36 cellular contexts compared by ENCODE assay signal in genomic region chr7:79035858-79036257, GRCh38.
"Had no signal": no experiment of that assay in that cellular context is flagged by ENCODE, and none has a peak within 500 bp of the region (broad histone marks: within the 10 kb centered on the region; RNA-seq: fewer than 3 reads in every experiment).

No MANE protein-coding gene starts in this region.

- ATAC-seq: activated CD8-positive, alpha-beta T cell treated with anti-CD3 and anti-CD28 coated beads for 36 hours; activated naive CD4-positive, alpha-beta T cell treated with anti-CD3 and anti-CD28 coated beads, Interleukin-2, amount 50 U/mL, for 72 hours; activated T-cell treated with anti-CD3 and anti-CD28 coated beads, Interleukin-2, amount 50 U/mL, for 4 hours; activated T-cell treated with anti-CD3 and anti-CD28 coated beads, Interleukin-2, amount 50 U/mL, for 72 hours; activated T-helper 17 cell treated with anti-CD3 and anti-CD28 coated beads, Interleukin-2, amount 50 U/mL, for 72 hours; body of pancreas had no signal

- H3K4me3 ChIP-seq: adrenal gland, body of pancreas, breast epithelium had no signal

- H3K36me3 ChIP-seq: adrenal gland, brain microvascular endothelial cell, breast epithelium had no signal

- H3K9me3 Mint-ChIP-seq: activated B cell treated with CpG ODN at 0.5 μM for 24 hours; activated CD4-positive, alpha-beta T cell treated with anti-CD3 and anti-CD28 coated beads, Interleukin-2, amount 10 ng/mL, durations not matched to agents 24 days and 14 days; activated naive CD4-positive, alpha-beta T cell treated with anti-CD3 and anti-CD28 coated beads for 36 hours; activated naive CD8-positive, alpha-beta T cell treated with anti-CD3 and anti-CD28 coated beads for 36 hours; activated T-cell treated with anti-CD3 and anti-CD28 coated beads, Interleukin-2, amount 50 U/mL, for 4 hours; activated T-cell treated with anti-CD3 and anti-CD28 coated beads, Interleukin-2, amount 50 U/mL, for 72 hours; activated T-helper 1 cell treated with anti-CD3 and anti-CD28 coated beads, Interleukin-12 subunit alpha, Interleukin-12 subunit beta, Interleukin-2, Interleukin-4 antibody, amounts not matched to agents 30 ng/mL and 10 ng/mL and 1 ng/mL, durations not matched to agents 14 hours and 24 hours and 36 hours; T-helper 1 cell treated with Interleukin-12 subunit alpha and Interleukin-12 subunit beta and Interleukin-4 antibody, amounts not matched to agents 30 μg/mL and 1 μg/mL, for 36 hours; T-helper 2 cell treated with Interferon-gamma antibody and Interleukin-4, amounts not matched to agents 5 μg/mL and 100 μg/mL, for 36 hours had no signal

- H3K4me1 ChIP-seq: adrenal gland, body of pancreas, breast epithelium had no signal

- H3K4me1 Mint-ChIP-seq: activated B cell treated with CpG ODN at 0.5 μM for 24 hours; activated CD4-positive, alpha-beta T cell treated with anti-CD3 and anti-CD28 coated beads, Interleukin-2, amount 10 ng/mL, durations not matched to agents 24 days and 14 days; activated naive CD8-positive, alpha-beta T cell treated with anti-CD3 and anti-CD28 coated beads for 36 hours; activated T-helper 17 cell treated with anti-CD3 and anti-CD28 coated beads, Interleukin-2, amount 50 U/mL, for 72 hours had no signal

- H3K27ac ChIP-seq: adrenal gland, body of pancreas, brain microvascular endothelial cell, breast epithelium, VCaP had no signal

- H3K36me3 Mint-ChIP-seq: activated CD4-positive, alpha-beta memory T cell treated with anti-CD3 and anti-CD28 coated beads for 36 hours; activated naive CD4-positive, alpha-beta T cell treated with anti-CD3 and anti-CD28 coated beads, Interleukin-2, amount 50 U/mL, for 72 hours; activated naive CD8-positive, alpha-beta T cell treated with anti-CD3 and anti-CD28 coated beads for 36 hours had no signal

- H3K27me3 Mint-ChIP-seq: activated B cell treated with CpG ODN at 0.5 μM for 24 hours; activated CD4-positive, alpha-beta memory T cell treated with anti-CD3 and anti-CD28 coated beads for 36 hours; activated CD4-positive, alpha-beta T cell treated with anti-CD3 and anti-CD28 coated beads, Interleukin-2, amount 10 ng/mL, durations not matched to agents 24 days and 14 days; activated CD8-positive, alpha-beta T cell treated with anti-CD3 and anti-CD28 coated beads for 36 hours; activated naive CD8-positive, alpha-beta T cell treated with anti-CD3 and anti-CD28 coated beads for 36 hours; activated T-helper 17 cell treated with anti-CD3 and anti-CD28 coated beads, Interleukin-2, amount 50 U/mL, for 72 hours had no signal

- FAIRE-seq: astrocyte, TTC549 had no signal

- H3K9me3 ChIP-seq: adrenal gland, body of pancreas, breast epithelium had no signal

- DNase-seq: activated B cell treated with CpG ODN at 0.5 μM for 24 hours; activated CD4-positive, alpha-beta memory T cell treated with anti-CD3 and anti-CD28 coated beads for 36 hours; activated CD4-positive, alpha-beta T cell treated with anti-CD3 and anti-CD28 coated beads for 4 hours; activated CD4-positive, alpha-beta T cell treated with anti-CD3 and anti-CD28 coated beads, Interleukin-2, amount 10 ng/mL, durations not matched to agents 24 days and 14 days; activated CD4-positive, alpha-beta T cell treated with anti-CD3 and anti-CD28 coated beads, Interleukin-2, amount 50 U/mL, for 1 hour; activated CD4-positive, alpha-beta T cell treated with anti-CD3 and anti-CD28 coated beads, Interleukin-2, amount 50 U/mL, for 4 hours; activated CD4-positive, CD25-positive, alpha-beta regulatory T cell treated with anti-CD3 and anti-CD28 coated beads, Interleukin-2, amount 50 U/mL, for 72 hours; activated CD8-positive, alpha-beta memory T cell treated with anti-CD3 and anti-CD28 coated beads, Interleukin-2, amount 50 U/mL, for 4 hours; activated CD8-positive, alpha-beta T cell treated with anti-CD3 and anti-CD28 coated beads for 36 hours; activated effector memory CD4-positive, alpha-beta T cell treated with anti-CD3 and anti-CD28 coated beads, Interleukin-2, amount 50 U/mL, for 16 hours; activated gamma-delta T cell treated with Interleukin-2 at 50 U/mL for 16 hours; activated naive CD4-positive, alpha-beta T cell; activated naive CD4-positive, alpha-beta T cell treated with anti-CD3 and anti-CD28 coated beads for 36 hours; activated naive CD4-positive, alpha-beta T cell treated with anti-CD3 and anti-CD28 coated beads, Interleukin-2, amount 50 U/mL, for 16 hours; activated naive CD8-positive, alpha-beta T cell treated with anti-CD3 and anti-CD28 coated beads for 36 hours; activated T-cell treated with anti-CD3 and anti-CD28 coated beads for 4 hours; activated T-cell treated with anti-CD3 and anti-CD28 coated beads, Interleukin-2, amount 50 U/mL, for 1 hour; activated T-cell treated with anti-CD3 and anti-CD28 coated beads, Interleukin-2, amount 50 U/mL, for 4 hours; activated T-cell treated with anti-CD3 and anti-CD28 coated beads, Interleukin-2, amount 50 U/mL, for 72 hours; adrenal gland; amniotic stem cell; aorta; body of pancreas; brain microvascular endothelial cell; central memory CD4-positive, alpha-beta T cell; T-helper 2 cell; T-helper 9 cell had no signal

- H3K4me3 Mint-ChIP-seq: activated B cell treated with CpG ODN at 0.5 μM for 24 hours; activated CD4-positive, alpha-beta memory T cell treated with anti-CD3 and anti-CD28 coated beads for 36 hours; activated CD4-positive, alpha-beta T cell treated with anti-CD3 and anti-CD28 coated beads, Interleukin-2, amount 10 ng/mL, durations not matched to agents 24 days and 14 days; activated CD8-positive, alpha-beta T cell treated with anti-CD3 and anti-CD28 coated beads for 36 hours; activated naive CD4-positive, alpha-beta T cell treated with anti-CD3 and anti-CD28 coated beads for 36 hours; activated naive CD8-positive, alpha-beta T cell treated with anti-CD3 and anti-CD28 coated beads for 36 hours; activated T-cell treated with anti-CD3 and anti-CD28 coated beads, Interleukin-2, amount 50 U/mL, for 4 hours; activated T-cell treated with anti-CD3 and anti-CD28 coated beads, Interleukin-2, amount 50 U/mL, for 72 hours; activated T-helper 1 cell treated with anti-CD3 and anti-CD28 coated beads, Interleukin-12 subunit alpha, Interleukin-12 subunit beta, Interleukin-2, Interleukin-4 antibody, amounts not matched to agents 30 ng/mL and 10 ng/mL and 1 ng/mL, durations not matched to agents 14 hours and 24 hours and 36 hours; activated T-helper 17 cell treated with anti-CD3 and anti-CD28 coated beads, Interleukin-2, amount 50 U/mL, for 72 hours; T-helper 1 cell treated with Interleukin-12 subunit alpha and Interleukin-12 subunit beta and Interleukin-4 antibody, amounts not matched to agents 30 μg/mL and 1 μg/mL, for 36 hours; T-helper 2 cell treated with Interferon-gamma antibody and Interleukin-4, amounts not matched to agents 5 μg/mL and 100 μg/mL, for 36 hours had no signal

- H3K27ac Mint-ChIP-seq: activated B cell treated with CpG ODN at 0.5 μM for 24 hours; activated CD4-positive, alpha-beta memory T cell treated with anti-CD3 and anti-CD28 coated beads for 36 hours; activated CD4-positive, alpha-beta T cell treated with anti-CD3 and anti-CD28 coated beads, Interleukin-2, amount 10 ng/mL, durations not matched to agents 24 days and 14 days; activated CD8-positive, alpha-beta T cell treated with anti-CD3 and anti-CD28 coated beads for 36 hours; activated naive CD4-positive, alpha-beta T cell treated with anti-CD3 and anti-CD28 coated beads for 36 hours; activated naive CD4-positive, alpha-beta T cell treated with anti-CD3 and anti-CD28 coated beads, Interleukin-2, amount 50 U/mL, for 72 hours; activated naive CD8-positive, alpha-beta T cell treated with anti-CD3 and anti-CD28 coated beads for 36 hours; activated T-cell treated with anti-CD3 and anti-CD28 coated beads, Interleukin-2, amount 50 U/mL, for 72 hours; activated T-helper 1 cell treated with anti-CD3 and anti-CD28 coated beads, Interleukin-12 subunit alpha, Interleukin-12 subunit beta, Interleukin-2, Interleukin-4 antibody, amounts not matched to agents 30 ng/mL and 10 ng/mL and 1 ng/mL, durations not matched to agents 14 hours and 24 hours and 36 hours; activated T-helper 17 cell treated with anti-CD3 and anti-CD28 coated beads, Interleukin-2, amount 50 U/mL, for 72 hours; T-helper 1 cell treated with Interleukin-12 subunit alpha and Interleukin-12 subunit beta and Interleukin-4 antibody, amounts not matched to agents 30 μg/mL and 1 μg/mL, for 36 hours; T-helper 2 cell treated with Interferon-gamma antibody and Interleukin-4, amounts not matched to agents 5 μg/mL and 100 μg/mL, for 36 hours had no signal

- H3K27me3 ChIP-seq: adrenal gland, body of pancreas, brain microvascular endothelial cell, breast epithelium had no signal
